ENCODE assay signal across 12 cellular contexts in genomic region chr21:28283652-28284490, GRCh38.
DNase-seq lines count a peak whose midpoint lies in the region; ATAC-seq and TF ChIP-seq lines count a peak whose summit lies in the region.
"Had no signal": no experiment of that assay in that cellular context is flagged by ENCODE, and none has a peak within 500 bp of the region (broad histone marks: within the 10 kb centered on the region; RNA-seq: fewer than 3 reads in every experiment).

No MANE protein-coding gene starts in this region.

- H3K4me3 ChIP-seq in RWPE2 (ENCODE audit: severe bottlenecking): no peak overlapping the region
- no peak overlapping the region for H3K4me3 ChIP-seq in gastroesophageal sphincter
- no peak overlapping the region for H3K4me3 ChIP-seq in osteoblast (ENCODE audit: insufficient read depth, low read length)
- H3K4me3 ChIP-seq: K562, suprapubic skin had no signal

- no peaks in the 10 kb centered on the region for H4K20me1 ChIP-seq in osteoblast (ENCODE audit: insufficient read depth, low read length)

- WGBS in gastroesophageal sphincter (ENCODE audit: low coverage in 1 of 2), 2 donors: 4 to 6% methylated on average over 3 to 4 of the region's 4 CpGs

- H3K9me3 ChIP-seq in RWPE2 (ENCODE audit: severe bottlenecking) (no peaks in the 10 kb centered on the region), gastroesophageal sphincter (no peaks in the 10 kb centered on the region), osteoblast (ENCODE audit: low read depth, low read length) (no peaks in the 10 kb centered on the region)
- H3K9me3 ChIP-seq: suprapubic skin had no signal

- TF ChIP-seq POLR2A in gastroesophageal sphincter (IDR thresholded peaks at IDR 0.05): no peak

- no peak for TF ChIP-seq EP300 in gastroesophageal sphincter (IDR thresholded peaks at IDR 0.05)

- TF ChIP-seq CTCF in RWPE2 (IDR thresholded peaks at IDR 0.05; ENCODE audit: poor library complexity, severe bottlenecking) (no peak), gastroesophageal sphincter (IDR thresholded peaks at IDR 0.05) (no peak), osteoblast (IDR thresholded peaks at IDR 0.05; ENCODE audit: extremely low read depth, low read depth, low read length) (no peak)

- no peaks in the 10 kb centered on the region for H3K79me2 ChIP-seq in osteoblast (ENCODE audit: insufficient read depth, low read length)

- peak; percentile 40 for DNase-seq in DMS53 (lab: John Stamatoyannopoulos, UW)
- no peak for DNase-seq in RWPE2 (ENCODE audit: low spot score)
- DNase-seq in osteoblast (ENCODE audit: insufficient read length, low spot score, missing footprints): peak; percentile 25
- no peak for DNase-seq in SW480 (ENCODE audit: low spot score)
- no peak for DNase-seq in G401 (ENCODE audit: low spot score)
- DNase-seq in T-helper 2 cell: no peak
- DNase-seq: activated CD4-positive, CD25-positive, alpha-beta regulatory T cell treated with anti-CD3 and anti-CD28 coated beads, Interleukin-2, amount 50 U/mL, for 72 hours; COR-L47 had no signal

- H3K27ac ChIP-seq in RWPE2 (ENCODE audit: poor library complexity, severe bottlenecking) (no peak overlapping the region), gastroesophageal sphincter (peak overlapping the region; percentile 25 to 53 (median 36)), osteoblast (ENCODE audit: low read depth, low read length) (peak overlapping the region; percentile 67)
- H3K27ac ChIP-seq: suprapubic skin had no signal

- H2AFZ ChIP-seq in osteoblast (ENCODE audit: low read length): peak overlapping the region; percentile 6

- H3K4me2 ChIP-seq in osteoblast (ENCODE audit: insufficient read depth, low read length): peak overlapping the region; percentile 18

- no peaks in the 10 kb centered on the region for H3K27me3 ChIP-seq in RWPE2 (ENCODE audit: insufficient read depth, poor library complexity, severe bottlenecking)
- no peaks in the 10 kb centered on the region for H3K27me3 ChIP-seq in gastroesophageal sphincter
- no peaks in the 10 kb centered on the region for H3K27me3 ChIP-seq in osteoblast (ENCODE audit: insufficient read depth, low read length)
- H3K27me3 ChIP-seq: suprapubic skin had no signal

- H3K4me1 ChIP-seq in RWPE2 (ENCODE audit: insufficient read depth, poor library complexity, severe bottlenecking) (no peaks in the 10 kb centered on the region), gastroesophageal sphincter (peaks cover 9 to 20% (median 10%) of the 10 kb centered on the region in 3 donors), osteoblast (ENCODE audit: insufficient read depth, low read length) (peaks cover 15% of the 10 kb centered on the region)

- no peaks in the 10 kb centered on the region for H3K36me3 ChIP-seq in RWPE2 (ENCODE audit: low read depth)
- no peaks in the 10 kb centered on the region for H3K36me3 ChIP-seq in gastroesophageal sphincter
- H3K36me3 ChIP-seq in osteoblast (ENCODE audit: insufficient read depth, low read length): no peaks in the 10 kb centered on the region
- H3K36me3 ChIP-seq: suprapubic skin had no signal

- ATAC-seq in RWPE2 (ENCODE audit: low read depth): peak; percentile 48; the same call in 2 of the 3 replicates
- ATAC-seq in gastroesophageal sphincter: peak; percentile 43
- no peak for ATAC-seq in GM18861 (IDR thresholded peaks at IDR 0.05; ENCODE audit: unreplicated experiment)
- ATAC-seq: K562 had no signal

- in situ Hi-C loops in G401 (cut with HindIII; ENCODE audit: low sequenced_read_pairs): no loop called here

Comparison
In these comparisons a context has a peak if more than half of its experiments do, and no peak if none do; other contexts are left out.
1. DNase-seq: peak in DMS53 (single experiment) and osteoblast (single experiment); none in RWPE2 (single experiment), SW480 (single experiment), G401 (single experiment) and T-helper 2 cell (0 of 5).